Comparison of ENCODE assay signal across 11 cellular contexts in genomic region chr6:149728499-149729234, GRCh38. TPM values are rescaled to one million over a fixed set of nuclear protein-coding genes. Genes with fewer than 3 reads are reported as not detected.
DNase-seq lines count a peak whose midpoint lies in the region; ATAC-seq and TF ChIP-seq lines count a peak whose summit lies in the region.
"Had no signal": no experiment of that assay in that cellular context is flagged by ENCODE, and none has a peak within 500 bp of the region (broad histone marks: within the 10 kb centered on the region; RNA-seq: fewer than 3 reads in every experiment).

No MANE protein-coding gene starts in this region.

- intact Hi-C loops in CD14-positive monocyte (cut with micrococcal nuclease) (loop anchor here (10.0 kb wide), 4 partner anchors 46 to 196 kb away; partner anchors contain the start of genes GINM1 (in 1 of the 2), LRP11 (in 1 of the 2) and RAET1G (in 1 of the 2)), PC-3 (cut with micrococcal nuclease) (loop anchor here (10.0 kb wide), 2 partner anchors 96 to 286 kb away; no protein-coding TSS in a partner anchor)
- intact Hi-C loops in activated CD4-positive, alpha-beta memory T cell treated with anti-CD3 and anti-CD28 coated beads for 36 hours (cut with micrococcal nuclease), result loop anchor here (10.0 kb wide), 1 partner anchor 86 kb away; no protein-coding TSS in a partner anchor

- H4K20me1 ChIP-seq in PC-3 (ENCODE audit: low read length), result no peaks in the 10 kb centered on the region

- H3K36me3 Mint-ChIP-seq in CD14-positive monocyte (peaks cover 17 to 44% of the 10 kb centered on the region in 2 donors), memory B cell (peaks cover 14% of the 10 kb centered on the region)
- H3K36me3 Mint-ChIP-seq in activated CD4-positive, alpha-beta memory T cell treated with anti-CD3 and anti-CD28 coated beads for 36 hours, result peaks cover 25% of the 10 kb centered on the region

- H3K27me3 Mint-ChIP-seq in CD14-positive monocyte (ENCODE audit: low read depth in 3 of 3) (no peaks in the 10 kb centered on the region), memory B cell (no peaks in the 10 kb centered on the region)
- H3K27me3 Mint-ChIP-seq in activated CD4-positive, alpha-beta memory T cell treated with anti-CD3 and anti-CD28 coated beads for 36 hours, result no peaks in the 10 kb centered on the region

- POLR2A ChIA-PET in activated CD4-positive, alpha-beta memory T cell treated with anti-CD3 and anti-CD28 coated beads for 36 hours (lab: Charles Lee), result no interaction called here
- POLR2A ChIA-PET in PC-3 (lab: Charles Lee; ENCODE audit: unreplicated experiment), result no interaction called here

- H3K4me3 Mint-ChIP-seq in CD14-positive monocyte (peak overlapping the region; percentile 47 to 90), memory B cell (no peak overlapping the region)
- H3K4me3 Mint-ChIP-seq in activated CD4-positive, alpha-beta memory T cell treated with anti-CD3 and anti-CD28 coated beads for 36 hours, result no peak overlapping the region

- H3K9ac ChIP-seq in PC-3 (ENCODE audit: low read length), result no peak overlapping the region

- H3K4me2 ChIP-seq in PC-3 (ENCODE audit: low read length), result no peak overlapping the region

- no peaks in the 10 kb centered on the region for H3K9me3 ChIP-seq in PC-3 (ENCODE audit: low read length)

- H3K4me1 ChIP-seq in PC-3 (ENCODE audit: insufficient read depth, low read length), result no peaks in the 10 kb centered on the region

- no peak overlapping the region for H3K4me3 ChIP-seq in PC-3 (ENCODE audit: low read length)

- H3K27ac ChIP-seq in PC-3 (ENCODE audit: low read length), result no peak overlapping the region

- H3K4me1 Mint-ChIP-seq in CD14-positive monocyte (peaks cover 43% of the 10 kb centered on the region), memory B cell (peaks cover 7% of the 10 kb centered on the region)
- H3K4me1 Mint-ChIP-seq in activated CD4-positive, alpha-beta memory T cell treated with anti-CD3 and anti-CD28 coated beads for 36 hours (ENCODE audit: low read depth), result peaks cover 9% of the 10 kb centered on the region

- no peaks in the 10 kb centered on the region for H3K9me2 ChIP-seq in PC-3 (replicated peaks; ENCODE audit: low read length)

- no peak overlapping the region for H2AFZ ChIP-seq in PC-3 (ENCODE audit: low read length)

- H3K36me3 ChIP-seq in PC-3 (ENCODE audit: low read depth, low read length), result peaks cover 17% of the 10 kb centered on the region; the same call in 1 of the 2 replicates

- no TSS peak for BruUV-seq in PC-3 (replicated peaks; lab: Mats Ljungman, UMichigan)

- no peaks in the 10 kb centered on the region for H3F3A ChIP-seq in PC-3 (ENCODE audit: low read length, unreplicated experiment)

- H3K9me3 Mint-ChIP-seq in CD14-positive monocyte, result no peaks in the 10 kb centered on the region
- no peaks in the 10 kb centered on the region for H3K9me3 Mint-ChIP-seq in activated CD4-positive, alpha-beta memory T cell treated with anti-CD3 and anti-CD28 coated beads for 36 hours
- no peaks in the 10 kb centered on the region for H3K9me3 Mint-ChIP-seq in memory B cell

- DNase-seq in CD14-positive monocyte (ENCODE audit: low spot score) (no peak), GF-D8 (lab: John Stamatoyannopoulos, UW) (peak; percentile 56), memory B cell (ENCODE audit: low spot score in 2 of 2) (no peak), PC-3 (no peak), NCI-H226 (no peak)
- no peak for DNase-seq in activated CD4-positive, alpha-beta memory T cell treated with anti-CD3 and anti-CD28 coated beads for 36 hours
- DNase-seq: activated effector memory CD4-positive, alpha-beta T cell treated with anti-CD3 and anti-CD28 coated beads, Interleukin-2, amount 50 U/mL, for 16 hours; caudate nucleus; NCI-H2081 treated with DMSO at 0.1 percent for 48 hours had no signal

- H3K27ac Mint-ChIP-seq in CD14-positive monocyte (peak overlapping the region; percentile 83 to 97 (median 93)), memory B cell (peak overlapping the region; percentile 15)
- H3K27ac Mint-ChIP-seq in activated CD4-positive, alpha-beta memory T cell treated with anti-CD3 and anti-CD28 coated beads for 36 hours, result peak overlapping the region; percentile 29

- no peaks in the 10 kb centered on the region for H3K79me2 ChIP-seq in PC-3 (ENCODE audit: low read length)

- no peak for ATAC-seq in memory B cell (ENCODE audit: low read depth)
- ATAC-seq in PC-3, result no peak
- ATAC-seq in HG02623 (IDR thresholded peaks at IDR 0.05; ENCODE audit: unreplicated experiment), result no peak
- ATAC-seq: activated CD4-positive, CD25-positive, alpha-beta regulatory T cell treated with anti-CD3 and anti-CD28 coated beads, Interleukin-2, amount 50 U/mL, for 24 hours had no signal

- TF ChIP-seq CTCF in CD14-positive monocyte (IDR thresholded peaks at IDR 0.05) (no peak), PC-3 (conservative IDR thresholded peaks at IDR 0.05; ENCODE audit: low read depth, low read length) (no peak)

- CTCF ChIA-PET in activated CD4-positive, alpha-beta memory T cell treated with anti-CD3 and anti-CD28 coated beads for 36 hours (lab: Charles Lee), result interaction anchor here (0.6 kb wide), 1 partner anchor 131 kb away, joined by 3 read pairs; no protein-coding TSS in a partner anchor
- CTCF ChIA-PET in PC-3 (lab: Charles Lee), result no interaction called here

- no peaks in the 10 kb centered on the region for H3K27me3 ChIP-seq in PC-3 (ENCODE audit: low read length)

RNA-seq across cellular contexts. Expression of gene LATS1, which starts 10.8 kb away (rescaled TPM):
- polyA plus RNA-seq in CD14-positive monocyte, result 10 to 100 TPM in 1 of 2 donors, 1 to 10 TPM in 1; 5.2 to 10.3 TPM
- total RNA-seq in activated CD4-positive, alpha-beta memory T cell treated with anti-CD3 and anti-CD28 coated beads for 36 hours, result 10 to 100 TPM; 19.1 to 20.1 TPM
- total RNA-seq in PC-3 (2014; rRNA removed), result 9.2 and 9.7 TPM in 2 replicates

RNA-seq across cellular contexts. Expression of gene NUP43, which starts 17.7 kb away (rescaled TPM):
- 1 to 10 TPM; 4.5 to 7.2 TPM for polyA plus RNA-seq in CD14-positive monocyte
- total RNA-seq in activated CD4-positive, alpha-beta memory T cell treated with anti-CD3 and anti-CD28 coated beads for 36 hours, result 10 to 100 TPM; 64.3 to 69.8 TPM
- total RNA-seq in PC-3 (2014; rRNA removed), result 19.2 and 25.5 TPM in 2 replicates

RNA-seq across cellular contexts. Expression of gene PCMT1, which starts 20.9 kb away (rescaled TPM):
- polyA plus RNA-seq in CD14-positive monocyte, result 100 to 1,000 TPM; 262 to 315 TPM
- 10 to 100 TPM; 92.6 to 98.0 TPM for total RNA-seq in activated CD4-positive, alpha-beta memory T cell treated with anti-CD3 and anti-CD28 coated beads for 36 hours
- 122 and 158 TPM in 2 replicates for total RNA-seq in PC-3 (2014; rRNA removed)

Comparison
In these comparisons a context has a peak if more than half of its experiments do, and no peak if none do; other contexts are left out.
1. H3K27ac Mint-ChIP-seq: peak in every context shown above with its lines; median percentile 93 in CD14-positive monocyte; 29 in activated CD4-positive, alpha-beta memory T cell treated with anti-CD3 and anti-CD28 coated beads for 36 hours; 15 in memory B cell.
2. H3K4me3 Mint-ChIP-seq: peak in CD14-positive monocyte (2 of 2); none in activated CD4-positive, alpha-beta memory T cell treated with anti-CD3 and anti-CD28 coated beads for 36 hours (single experiment) and memory B cell (single experiment).